Comparison of ENCODE assay signal across 23 cellular contexts in the genomic region with DNA sequence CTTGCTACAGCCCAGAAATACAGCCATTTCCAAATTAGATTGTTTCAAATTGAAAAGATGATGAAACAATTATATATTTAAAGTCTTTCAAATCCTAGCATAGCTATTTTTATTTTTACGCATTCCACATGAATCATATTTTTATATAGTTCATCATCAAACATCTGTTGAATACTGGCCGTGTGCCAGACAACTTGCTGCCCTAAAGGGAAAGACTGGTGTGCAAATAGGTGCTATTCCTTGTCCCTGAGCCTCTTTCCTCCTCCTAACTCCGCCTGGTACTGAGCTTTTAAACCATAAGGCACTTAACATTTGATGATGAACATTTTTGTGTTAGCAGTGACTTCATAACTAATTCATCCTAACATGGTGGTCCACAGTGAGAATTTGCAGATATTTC. TPM values are rescaled to one million over a fixed set of nuclear protein-coding genes. Genes with fewer than 3 reads are reported as not detected.
DNase-seq lines count a peak whose midpoint lies in the region; ATAC-seq and TF ChIP-seq lines count a peak whose summit lies in the region.
"Had no signal": no experiment of that assay in that cellular context is flagged by ENCODE, and none has a peak within 500 bp of the region (broad histone marks: within the 10 kb centered on the region; RNA-seq: fewer than 3 reads in every experiment).

No MANE protein-coding gene starts in this region.

- no peaks in the 10 kb centered on the region for H3K79me2 ChIP-seq in PC-3 (ENCODE audit: low read length)

- no peaks in the 10 kb centered on the region for H3K9me2 ChIP-seq in PC-3 (replicated peaks; ENCODE audit: low read length)

- H3K27ac Mint-ChIP-seq in T-cell = no peak overlapping the region
- H3K27ac Mint-ChIP-seq: stimulated activated memory B cell treated with anti-CD40 and anti-IgM and Interleukin-4, amounts not matched to agents 10 μg/mL and 1 μg/mL and 100 μg/mL, for 72 hours had no signal

- H3K36me3 ChIP-seq in PC-3 (ENCODE audit: low read depth, low read length) = peaks cover 81% of the 10 kb centered on the region
- peaks cover 28% of the 10 kb centered on the region for H3K36me3 ChIP-seq in colonic mucosa
- H3K36me3 ChIP-seq in mucosa of descending colon (ENCODE audit: low read depth) = no peaks in the 10 kb centered on the region

- H3K9ac ChIP-seq in PC-3 (ENCODE audit: low read length) (peak overlapping the region; percentile 9; the same call in 1 of the 2 replicates), colonic mucosa (ENCODE audit: low read depth in 2 of 2, low read length in 2 of 2) (no peak overlapping the region)

- CTCF ChIA-PET in PC-3 (lab: Charles Lee) = interaction anchor here (0.8 to 1.0 kb wide), 3 partner anchors 16 to 222 kb away, joined by 3 to 5 read pairs (median 3); a partner anchor contains a TSS
- CTCF ChIA-PET in T-cell (lab: Charles Lee) = interaction anchor here in 1 of 2 donors (0.5 kb wide), 1 partner anchor 45 kb away, joined by 3 read pairs; no protein-coding TSS in a partner anchor

- H2AFZ ChIP-seq in PC-3 (ENCODE audit: low read length) = no peak overlapping the region

- H3K4me3 ChIP-seq in PC-3 (ENCODE audit: low read length) = no peak overlapping the region
- no peak overlapping the region for H3K4me3 ChIP-seq in colonic mucosa
- no peak overlapping the region for H3K4me3 ChIP-seq in mucosa of descending colon

- peaks cover 31% of the 10 kb centered on the region for H3K4me1 ChIP-seq in PC-3 (ENCODE audit: insufficient read depth, low read length)
- no peaks in the 10 kb centered on the region for H3K4me1 ChIP-seq in colonic mucosa
- no peaks in the 10 kb centered on the region for H3K4me1 ChIP-seq in mucosa of descending colon (ENCODE audit: low read depth)

- intact Hi-C loops in PC-3 (cut with micrococcal nuclease) (no loop called here), colonic mucosa (cut with DNase I) (no loop called here), mucosa of descending colon (cut with DNase I, micrococcal nuclease) (no loop called here)

- H3K9me3 ChIP-seq in PC-3 (ENCODE audit: low read length) = no peaks in the 10 kb centered on the region
- H3K9me3 ChIP-seq in colonic mucosa = no peaks in the 10 kb centered on the region
- no peaks in the 10 kb centered on the region for H3K9me3 ChIP-seq in mucosa of descending colon

- 0 out of 2 replicates have a peak, but pooled peaks cover 2% of the 10 kb centered on the region for H4K20me1 ChIP-seq in PC-3 (ENCODE audit: low read length)

- H3K4me1 Mint-ChIP-seq in T-cell = peaks cover 0 to 10% (median 2%) of the 10 kb centered on the region in 3 donors
- H3K4me1 Mint-ChIP-seq: naive B cell; stimulated activated memory B cell treated with anti-CD40 and anti-IgM and Interleukin-4, amounts not matched to agents 10 μg/mL and 1 μg/mL and 100 μg/mL, for 72 hours had no signal

- DNase-seq in HCEC 1CT = peak; percentile 62
- DNase-seq in PC-3 = peak; percentile 87
- DNase-seq in colonic mucosa = no peak
- peak in 1 of 3 donors; percentile 33 for DNase-seq in mucosa of descending colon
- DNase-seq in left lobe of liver (ENCODE audit: low spot score) = no peak
- DNase-seq in iPS-NIHi11 (ENCODE audit: low spot score) = no peak
- DNase-seq in T-cell = no peak
- DNase-seq: activated gamma-delta T cell; aorta; CD4-positive, alpha-beta memory T cell; central memory CD4-positive, alpha-beta T cell; effector CD4-positive, alpha-beta T cell; GF-D8; KG1; naive B cell; NCI-H187; NCI-H446 treated with DMSO at 0.1 percent for 48 hours; NK-92 treated with Interleukin-12 subunit alpha and Interleukin-12 subunit beta, amount 100 ng/mL, for 24 hours; occipital lobe; small intestine; stimulated activated CD4-positive, alpha-beta T cell treated with anti-CD3 and anti-CD28 coated beads, Interleukin-2, amount 100 ng/mL, for 24 hours; WERI-Rb-1 had no signal

- peak overlapping the region; percentile 36 for H3K4me2 ChIP-seq in PC-3 (ENCODE audit: low read length)

- H3K27ac ChIP-seq in PC-3 (ENCODE audit: low read length) = peak overlapping the region; percentile 74
- peak overlapping the region; percentile 3 for H3K27ac ChIP-seq in colonic mucosa
- H3K27ac ChIP-seq: WERI-Rb-1 had no signal

- POLR2A ChIA-PET in PC-3 (lab: Charles Lee; ENCODE audit: unreplicated experiment) (no interaction called here), T-cell (lab: Charles Lee) (no interaction called here)

- peaks cover 68% of the 10 kb centered on the region for H3K36me3 Mint-ChIP-seq in T-cell

- H3K27me3 Mint-ChIP-seq in T-cell = no peaks in the 10 kb centered on the region
- H3K27me3 Mint-ChIP-seq: CD4-positive, alpha-beta memory T cell; naive B cell; stimulated activated memory B cell treated with anti-CD40 and anti-IgM and Interleukin-4, amounts not matched to agents 10 μg/mL and 1 μg/mL and 100 μg/mL, for 72 hours had no signal

- TF ChIP-seq CTCF in PC-3 (conservative IDR thresholded peaks at IDR 0.05; ENCODE audit: low read depth, low read length) (no peak), colonic mucosa (IDR thresholded peaks at IDR 0.05) (no peak), mucosa of descending colon (IDR thresholded peaks at IDR 0.05) (no peak)

- no peaks in the 10 kb centered on the region for H3K9me3 Mint-ChIP-seq in T-cell
- H3K9me3 Mint-ChIP-seq: CD4-positive, alpha-beta memory T cell; naive B cell; stimulated activated memory B cell treated with anti-CD40 and anti-IgM and Interleukin-4, amounts not matched to agents 10 μg/mL and 1 μg/mL and 100 μg/mL, for 72 hours had no signal

- ATAC-seq in PC-3 = peak; percentile 40
- ATAC-seq in mucosa of descending colon = peak; percentile 31
- ATAC-seq in left lobe of liver = no peak
- ATAC-seq in T-cell (replicated peaks in 1 of 4) = no peak
- ATAC-seq: stimulated activated memory B cell treated with anti-CD40 and anti-IgM and Interleukin-4, amounts not matched to agents 10 μg/mL and 1 μg/mL and 100 μg/mL, for 72 hours had no signal

- BruUV-seq in PC-3 (replicated peaks; lab: Mats Ljungman, UMichigan) = no TSS peak

- H3K27me3 ChIP-seq in PC-3 (ENCODE audit: low read length) = no peaks in the 10 kb centered on the region
- H3K27me3 ChIP-seq in colonic mucosa = no peaks in the 10 kb centered on the region

- no peak overlapping the region for H3K4me3 Mint-ChIP-seq in T-cell
- H3K4me3 Mint-ChIP-seq: CD4-positive, alpha-beta memory T cell; naive B cell; stimulated activated memory B cell treated with anti-CD40 and anti-IgM and Interleukin-4, amounts not matched to agents 10 μg/mL and 1 μg/mL and 100 μg/mL, for 72 hours had no signal

- peaks cover 14% of the 10 kb centered on the region for H3F3A ChIP-seq in PC-3 (ENCODE audit: low read length, unreplicated experiment)

RNA-seq across cellular contexts. Expression of a gene that starts 18.7 kb away (rescaled TPM):
- total RNA-seq in PC-3 (2014; rRNA removed) = 68.8 and 112 TPM in 2 replicates
- 10 to 100 TPM; 57.3 to 67.4 TPM for total RNA-seq in colonic mucosa
- total RNA-seq in mucosa of descending colon = 10 to 100 TPM; 65.2 to 98.4 (median 85.4) TPM
- 17.5 TPM for total RNA-seq in left lobe of liver
- 100 to 1,000 TPM; 390 to 589 (median 444) TPM for total RNA-seq in T-cell

Comparison
In these comparisons a context has a peak if more than half of its experiments do, and no peak if none do; other contexts are left out.
1. DNase-seq: peak in HCEC 1CT (single experiment) and PC-3 (single experiment); none in colonic mucosa (single experiment), left lobe of liver (single experiment), iPS-NIHi11 (single experiment) and T-cell (0 of 34).
2. ATAC-seq: peak in PC-3 (single experiment) and mucosa of descending colon (single experiment); none in left lobe of liver (single experiment) and T-cell (0 of 4).